ENCODE assay signal across 12 cellular contexts in genomic region chr6:138824482-138825134, GRCh38. TPM values are rescaled to one million over a fixed set of nuclear protein-coding genes. Genes with fewer than 3 reads are reported as not detected.
A peak's percentile ranks its signal among the peaks of the same experiment; 100 is the strongest.
DNase-seq lines count a peak whose midpoint lies in the region; ATAC-seq, FAIRE-seq and TF ChIP-seq lines count a peak whose summit lies in the region.
"Had no signal": no experiment of that assay in that cellular context is flagged by ENCODE, and none has a peak within 500 bp of the region (broad histone marks: within the 10 kb centered on the region; RNA-seq: fewer than 3 reads in every experiment).

No MANE protein-coding gene starts in this region.

- H3K27me3 Mint-ChIP-seq in activated T-cell treated with anti-CD3 and anti-CD28 coated beads, Interleukin-2, amount 50 U/mL, for 24 hours: no peaks in the 10 kb centered on the region
- peaks cover 2% of the 10 kb centered on the region for H3K27me3 Mint-ChIP-seq in neural progenitor cell (ENCODE audit: insufficient read depth, low read depth)

- TF ChIP-seq CTCF in K562 (IDR thresholded peaks at IDR 0.05 in 2 of 3, conservative IDR thresholded peaks at IDR 0.05 in 1 of 3; ENCODE audit: insufficient read depth in 2 of 3, low read depth in 1 of 3, low read length in 3 of 3): no peak
- TF ChIP-seq CTCF in neural progenitor cell (IDR thresholded peaks at IDR 0.05): no peak
- TF ChIP-seq CTCF in esophagus squamous epithelium (IDR thresholded peaks at IDR 0.05): no peak

- H2AFZ ChIP-seq in K562 (ENCODE audit: low read depth, low read length): peak overlapping the region; percentile 82
- peak overlapping the region; percentile 68 for H2AFZ ChIP-seq in neural progenitor cell (replicated peaks)

- no peak overlapping the region for H3K27ac Mint-ChIP-seq in activated T-cell treated with anti-CD3 and anti-CD28 coated beads, Interleukin-2, amount 50 U/mL, for 24 hours
- H3K27ac Mint-ChIP-seq in neural progenitor cell: no peak overlapping the region
- H3K27ac Mint-ChIP-seq: natural killer cell had no signal

- TF ChIP-seq RAD21 in K562 (CRISPR knock-in tag; conservative IDR thresholded peaks at IDR 0.05 in 1 of 2, IDR thresholded peaks at IDR 0.05 in 1 of 2): no peak

- peak; percentile 86 for ATAC-seq in K562
- no peak for ATAC-seq in HG03439 (IDR thresholded peaks at IDR 0.05; ENCODE audit: unreplicated experiment)
- ATAC-seq: natural killer cell, upper lobe of right lung had no signal

- peak; percentile 78 for FAIRE-seq in K562 (lab: Jason Lieb, UNC)

- H3K4me2 ChIP-seq in K562 (ENCODE audit: insufficient read depth, low read length) (peak overlapping the region; percentile 55), neural progenitor cell (no peak overlapping the region)

- H3K4me1 ChIP-seq in K562 (replicated peaks in 1 of 2; ENCODE audit: control insufficient read depth in 2 of 2, insufficient read depth in 2 of 2, low read length in 2 of 2): no peaks in the 10 kb centered on the region
- H3K4me1 ChIP-seq in neural progenitor cell: no peaks in the 10 kb centered on the region
- peaks cover 0 to 22% (median 0%) of the 10 kb centered on the region in 3 donors for H3K4me1 ChIP-seq in esophagus squamous epithelium
- H3K4me1 ChIP-seq: upper lobe of right lung had no signal

- peaks cover 7% of the 10 kb centered on the region for H3K4me1 Mint-ChIP-seq in activated T-cell treated with anti-CD3 and anti-CD28 coated beads, Interleukin-2, amount 50 U/mL, for 24 hours (ENCODE audit: low read depth)
- H3K4me1 Mint-ChIP-seq in neural progenitor cell: no peaks in the 10 kb centered on the region

- H3K9me3 Mint-ChIP-seq in activated T-cell treated with anti-CD3 and anti-CD28 coated beads, Interleukin-2, amount 50 U/mL, for 24 hours: no peaks in the 10 kb centered on the region
- H3K9me3 Mint-ChIP-seq in neural progenitor cell: peaks cover 2% of the 10 kb centered on the region
- H3K9me3 Mint-ChIP-seq: natural killer cell had no signal

- H3K27me3 ChIP-seq in K562 (ENCODE audit: control insufficient read depth in 2 of 2, insufficient read depth in 2 of 2, low read length in 2 of 2) (peaks cover 25 to 35% of the 10 kb centered on the region in 2 experiments; a peak in 4 of 5 replicates), neural progenitor cell (no peaks in the 10 kb centered on the region), esophagus squamous epithelium (no peaks in the 10 kb centered on the region)
- H3K27me3 ChIP-seq: upper lobe of right lung had no signal

- no peak overlapping the region for H3K27ac ChIP-seq in K562 (ENCODE audit: extremely low read depth, low read depth, low read length)
- no peak overlapping the region for H3K27ac ChIP-seq in neural progenitor cell
- H3K27ac ChIP-seq in esophagus squamous epithelium: peak overlapping the region in 1 of 4 donors; percentile 14
- H3K27ac ChIP-seq: upper lobe of right lung had no signal

- no peaks in the 10 kb centered on the region for H3K36me3 ChIP-seq in K562 (ENCODE audit: control insufficient read depth, insufficient read depth, low read length)
- no peaks in the 10 kb centered on the region for H3K36me3 ChIP-seq in neural progenitor cell
- H3K36me3 ChIP-seq in esophagus squamous epithelium: no peaks in the 10 kb centered on the region
- H3K36me3 ChIP-seq: upper lobe of right lung had no signal

- no TSS peak for BruUV-seq in K562 (replicated peaks; lab: Mats Ljungman, UMichigan)

- intact Hi-C loops in K562 (cut with micrococcal nuclease): no loop called here
- intact Hi-C loops in esophagus squamous epithelium (cut with DNase I): no loop called here

- H3K9me1 ChIP-seq in K562 (ENCODE audit: control insufficient read depth, insufficient read depth, low read length): no peaks in the 10 kb centered on the region

- H3K4me3 ChIP-seq in K562 (no peak overlapping the region), neural progenitor cell (no peak overlapping the region), esophagus squamous epithelium (no peak overlapping the region)
- H3K4me3 ChIP-seq: upper lobe of right lung had no signal

- no peak overlapping the region for H3K4me3 Mint-ChIP-seq in activated T-cell treated with anti-CD3 and anti-CD28 coated beads, Interleukin-2, amount 50 U/mL, for 24 hours
- no peak overlapping the region for H3K4me3 Mint-ChIP-seq in neural progenitor cell
- H3K4me3 Mint-ChIP-seq: natural killer cell had no signal

- in situ Hi-C loops in K562 (cut with MboI): no loop called here

- POLR2A ChIA-PET in K562 (lab: Yijun Ruan, JAX): no interaction called here

- H3K79me2 ChIP-seq in K562 (ENCODE audit: control insufficient read depth, insufficient read depth, low read length) (no peaks in the 10 kb centered on the region), neural progenitor cell (ENCODE audit: low read depth) (no peaks in the 10 kb centered on the region)

- peak; percentile 29 for DNase-seq in activated T-cell treated with anti-CD3 and anti-CD28 coated beads, Interleukin-2, amount 50 U/mL, for 24 hours
- DNase-seq in activated T-cell treated with anti-CD3 and anti-CD28 coated beads, Interleukin-2, amount 50 U/mL, for 1 hour: no peak
- DNase-seq in MV-4-11 (lab: John Stamatoyannopoulos, UW): peak; percentile 35
- DNase-seq in K562 (ENCODE audit: extremely low read depth in 1 of 4, low spot score in 3 of 4): peak in 2 of 4 experiments; percentile 33 to 36
- no peak for DNase-seq in neural progenitor cell (ENCODE audit: low spot score)
- DNase-seq in middle frontal gyrus (ENCODE audit: extremely low spot score, low spot score): no peak
- DNase-seq in esophagus squamous epithelium (lab: John Stamatoyannopoulos, UW): no peak
- DNase-seq: activated CD8-positive, alpha-beta memory T cell treated with anti-CD3 and anti-CD28 coated beads, Interleukin-2, amount 50 U/mL, for 48 hours; natural killer cell; NCI-H2029 treated with DMSO at 0.1 percent for 48 hours; upper lobe of right lung had no signal

- CTCF ChIA-PET in K562 (lab: Yijun Ruan, JAX; ENCODE audit: low intra/inter-chr PET ratio): no interaction called here

- TF ChIP-seq POLR2A in K562 (conservative IDR thresholded peaks at IDR 0.05) (no peak), esophagus squamous epithelium (IDR thresholded peaks at IDR 0.05) (no peak)

- H3K9ac ChIP-seq in K562 (ENCODE audit: insufficient read depth in 1 of 2, low read depth in 2 of 2, low read length in 2 of 2): peak overlapping the region in 1 of 2 experiments; percentile 17; a peak in 1 of 4 replicates
- no peak overlapping the region for H3K9ac ChIP-seq in neural progenitor cell

- TF ChIP-seq EP300 in K562 (IDR thresholded peaks at IDR 0.05; ENCODE audit: low read length): no peak

- 15% methylated on average over 10 of the region's 10 CpGs for whole genome bisulfite sequencing in K562 (ENCODE audit: insufficient coverage, low coverage, missing lambda C conversion rate)
- 76% methylated on average over 10 of the region's 10 CpGs for WGBS in esophagus squamous epithelium, 2 donors

- H3K36me3 Mint-ChIP-seq in activated T-cell treated with anti-CD3 and anti-CD28 coated beads, Interleukin-2, amount 50 U/mL, for 24 hours (ENCODE audit: low read depth): no peaks in the 10 kb centered on the region
- no peaks in the 10 kb centered on the region for H3K36me3 Mint-ChIP-seq in neural progenitor cell
- H3K36me3 Mint-ChIP-seq: natural killer cell had no signal

- no peaks in the 10 kb centered on the region for H3F3A ChIP-seq in neural progenitor cell (ENCODE audit: low read depth)

- H3K9me3 ChIP-seq in K562 (replicated peaks; ENCODE audit: control insufficient read depth, insufficient read depth, low read depth, low read length) (no peaks in the 10 kb centered on the region), neural progenitor cell (ENCODE audit: low read depth) (no peaks in the 10 kb centered on the region), esophagus squamous epithelium (no peaks in the 10 kb centered on the region)
- H3K9me3 ChIP-seq: upper lobe of right lung had no signal

- no peaks in the 10 kb centered on the region for H4K20me1 ChIP-seq in K562 (replicated peaks; ENCODE audit: control insufficient read depth, insufficient read depth, low read length)
- H4K20me1 ChIP-seq in neural progenitor cell (ENCODE audit: low read depth): no peaks in the 10 kb centered on the region

RNA-seq across cellular contexts. Expression of gene ECT2L, which starts 28.7 kb away (rescaled TPM):
- not detected in 2 replicates for total RNA-seq in K562 (2011; cell fraction: chromatin; rRNA removed; ENCODE audit: low replicate concordance)
- total RNA-seq in K562 (2011; cell fraction: nucleolus; rRNA removed): not detected in 2 replicates
- not detected in 2 replicates for total RNA-seq in K562 (2011; cell fraction: nucleoplasm; rRNA removed)
- not detected in 2 replicates for total RNA-seq in K562 (2014; rRNA removed)
- total RNA-seq in K562 (2014; rRNA removed; fragmentation: Illumina TruSeq; extraction: Trizol): not detected in 2 replicates
- not detected in 2 replicates for total RNA-seq in K562 (2015; rRNA removed; fragmentation: Illumina TruSeq; extraction: Trizol)
- not detected in 2 replicates for total RNA-seq in K562 (2021)
- not detected in 2 replicates for polyA plus RNA-seq in K562 (2011; rRNA removed)
- polyA plus RNA-seq in K562 (2011; cell fraction: cytosol; rRNA removed): not detected in 2 replicates
- polyA plus RNA-seq in K562 (2011; cell fraction: nucleus; rRNA removed): not detected in 2 replicates
- 0.01 and 0.08 TPM in 2 replicates for polyA plus RNA-seq in K562 (2012)
- polyA plus RNA-seq in K562 (2014; fragmentation: Illumina TruSeq; extraction: Trizol): not detected in 2 replicates
- polyA plus RNA-seq in K562 (2014; fragmentation: Nextera tagmentation; extraction: Ambion mirVana): under 1 TPM; 0.03 to 0.04 TPM
- polyA plus RNA-seq in K562 (2014; rRNA removed): not detected in 2 replicates
- not detected in 2 replicates for polyA minus RNA-seq in K562 (2011; rRNA and poly(A)+ RNA removed)
- not detected in 2 replicates for polyA minus RNA-seq in K562 (2011; cell fraction: cytosol; rRNA and poly(A)+ RNA removed)
- not detected in 2 replicates for polyA minus RNA-seq in K562 (2011; cell fraction: nucleus; rRNA and poly(A)+ RNA removed)
- total RNA-seq in neural progenitor cell (ENCODE audit: low replicate concordance): 0.06 TPM in 1 of 2 replicates, not detected in the other
- not detected for total RNA-seq in esophagus squamous epithelium
- total RNA-seq: upper lobe of right lung had no signal

RNA-seq across cellular contexts. Expression of gene CCDC28A, which starts 51.0 kb away (rescaled TPM):
- 3.2 and 7.0 TPM in 2 replicates for total RNA-seq in K562 (2011; cell fraction: chromatin; rRNA removed; ENCODE audit: low replicate concordance)
- 2.8 and 3.7 TPM in 2 replicates for total RNA-seq in K562 (2011; cell fraction: nucleolus; rRNA removed)
- 5.3 and 8.3 TPM in 2 replicates for total RNA-seq in K562 (2011; cell fraction: nucleoplasm; rRNA removed)
- 12.1 and 16.4 TPM in 2 replicates for total RNA-seq in K562 (2014; rRNA removed)
- total RNA-seq in K562 (2014; rRNA removed; fragmentation: Illumina TruSeq; extraction: Trizol): 19.1 and 24.9 TPM in 2 replicates
- 12.6 and 14.5 TPM in 2 replicates for total RNA-seq in K562 (2015; rRNA removed; fragmentation: Illumina TruSeq; extraction: Trizol)
- 14.8 and 16.2 TPM in 2 replicates for total RNA-seq in K562 (2021)
- 28.8 and 35.5 TPM in 2 replicates for polyA plus RNA-seq in K562 (2011; rRNA removed)
- 6.1 and 16.1 TPM in 2 replicates for polyA plus RNA-seq in K562 (2011; cell fraction: cytosol; rRNA removed)
- 4.1 and 9.0 TPM in 2 replicates for polyA plus RNA-seq in K562 (2011; cell fraction: nucleus; rRNA removed)
- 15.9 and 25.4 TPM in 2 replicates for polyA plus RNA-seq in K562 (2012)
- polyA plus RNA-seq in K562 (2014; fragmentation: Illumina TruSeq; extraction: Trizol): 18.0 and 20.8 TPM in 2 replicates
- polyA plus RNA-seq in K562 (2014; fragmentation: Nextera tagmentation; extraction: Ambion mirVana): 10 to 100 TPM; 21.1 to 22.7 TPM
- 21.3 and 25.5 TPM in 2 replicates for polyA plus RNA-seq in K562 (2014; rRNA removed)
- 18.6 and 21.2 TPM in 2 replicates for polyA minus RNA-seq in K562 (2011; rRNA and poly(A)+ RNA removed)
- 4.7 and 5.4 TPM in 2 replicates for polyA minus RNA-seq in K562 (2011; cell fraction: cytosol; rRNA and poly(A)+ RNA removed)
- 2.4 and 5.7 TPM in 2 replicates for polyA minus RNA-seq in K562 (2011; cell fraction: nucleus; rRNA and poly(A)+ RNA removed)
- total RNA-seq in neural progenitor cell (ENCODE audit: low replicate concordance): 22.1 and 30.2 TPM in 2 replicates
- total RNA-seq in esophagus squamous epithelium: 10 to 100 TPM in 2 of 4 donors, 1 to 10 TPM in 2; 3.9 to 18.9 (median 9.5) TPM

Comparison
In these comparisons a context has a peak if more than half of its experiments do, and no peak if none do; other contexts are left out.
1. DNase-seq: peak in activated T-cell treated with anti-CD3 and anti-CD28 coated beads, Interleukin-2, amount 50 U/mL, for 24 hours (single experiment) and MV-4-11 (single experiment); none in activated T-cell treated with anti-CD3 and anti-CD28 coated beads, Interleukin-2, amount 50 U/mL, for 1 hour (single experiment), neural progenitor cell (single experiment), middle frontal gyrus (single experiment) and esophagus squamous epithelium (single experiment).